ENCODE assay signal across 9 cellular contexts in the genomic region with DNA sequence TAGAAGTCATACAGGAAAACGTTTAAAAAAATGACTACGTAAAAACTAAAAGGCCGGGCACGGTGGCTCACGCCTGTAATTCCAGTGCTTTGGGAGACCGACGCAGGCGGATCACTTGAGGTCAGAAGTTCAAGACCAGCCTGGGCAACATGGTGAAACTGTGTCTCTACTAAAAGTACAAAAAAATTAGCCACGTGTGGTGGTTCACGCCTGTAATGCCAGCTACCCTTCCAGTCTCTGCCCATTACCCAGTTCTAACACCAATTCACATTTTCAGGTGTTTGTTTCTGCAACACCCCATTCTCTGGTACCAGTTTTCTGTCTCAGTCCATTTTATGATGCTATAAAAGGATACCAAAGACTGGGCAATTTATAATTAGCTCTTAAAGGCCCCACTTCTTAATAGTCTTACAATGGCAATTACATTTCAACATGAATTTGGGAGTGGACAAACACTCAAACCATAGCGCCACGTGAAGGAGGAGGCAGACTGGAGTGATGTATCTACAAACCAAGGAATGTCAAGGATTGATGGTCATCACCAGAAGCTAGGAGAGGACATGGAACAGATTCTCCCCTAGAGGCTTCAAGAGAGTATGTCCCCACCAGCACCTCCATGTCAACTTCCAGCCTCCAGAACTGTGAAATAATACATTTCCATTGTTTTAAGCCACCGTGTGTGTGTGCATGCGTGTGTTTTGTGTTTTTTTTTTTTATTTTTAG. TPM values are rescaled to one million over a fixed set of nuclear protein-coding genes. Genes with fewer than 3 reads are reported as not detected.
DNase-seq lines count a peak whose midpoint lies in the region; ATAC-seq, FAIRE-seq and TF ChIP-seq lines count a peak whose summit lies in the region.
"Had no signal": no experiment of that assay in that cellular context is flagged by ENCODE, and none has a peak within 500 bp of the region (broad histone marks: within the 10 kb centered on the region; RNA-seq: fewer than 3 reads in every experiment).

No MANE protein-coding gene starts in this region.

- H3K9me3 ChIP-seq in T-helper 17 cell (ENCODE audit: control insufficient read depth, low read length, poor library complexity, severe bottlenecking): no peaks in the 10 kb centered on the region

- peak overlapping the region; percentile 96 for H3K27ac Mint-ChIP-seq in T-helper 17 cell

- TF ChIP-seq CTCF in fibroblast of villous mesenchyme (IDR thresholded peaks at IDR 0.05; ENCODE audit: insufficient read depth, low read depth, low read length): no peak

- DNase-seq in DMS79 (lab: John Stamatoyannopoulos, UW) (peak; percentile 8), DMS79 treated with DMSO at 0.1 percent for 48 hours (lab: John Stamatoyannopoulos, UW) (no peak), T-helper 17 cell (no peak), fibroblast of villous mesenchyme (ENCODE audit: low read depth) (no peak), AG08395 (ENCODE audit: low spot score) (no peak), urothelium cell line (ENCODE audit: low spot score) (no peak)
- peak; percentile 23 for DNase-seq in stimulated activated CD8-positive, alpha-beta memory T cell treated with anti-CD3 and anti-CD28 coated beads, Interleukin-4, amount 100 ng/mL, for 48 hours

- H3K4me3 Mint-ChIP-seq in T-helper 17 cell: peak overlapping the region; percentile 98

- H3K4me3 ChIP-seq in fibroblast of villous mesenchyme (ENCODE audit: low read depth, low read length): peak overlapping the region; percentile 72

- H3K27me3 Mint-ChIP-seq in T-helper 17 cell: no peaks in the 10 kb centered on the region

- ATAC-seq in T-helper 17 cell: no peak
- no peak for ATAC-seq in GM21360 (IDR thresholded peaks at IDR 0.05; ENCODE audit: unreplicated experiment)

- FAIRE-seq in urothelium cell line (lab: Jason Lieb, UNC): no peak
- FAIRE-seq: endometrium had no signal

- H3K4me1 Mint-ChIP-seq in T-helper 17 cell: peaks cover 15% of the 10 kb centered on the region

- peaks cover 4% of the 10 kb centered on the region for H3K36me3 Mint-ChIP-seq in T-helper 17 cell (ENCODE audit: low read depth)

RNA-seq across cellular contexts. Expression of a gene that starts 0.8 kb away (rescaled TPM):
- 10 to 100 TPM; 11.6 to 11.8 TPM for total RNA-seq in T-helper 17 cell
- 14.8 and 18.6 TPM in 2 replicates for total RNA-seq in fibroblast of villous mesenchyme

RNA-seq across cellular contexts. Expression of a gene that starts 7.2 kb away (rescaled TPM):
- total RNA-seq in T-helper 17 cell: 100 to 1,000 TPM; 259 to 269 TPM
- total RNA-seq in fibroblast of villous mesenchyme: 115 and 156 TPM in 2 replicates

Comparison
In these comparisons a context has a peak if more than half of its experiments do, and no peak if none do; other contexts are left out.
1. DNase-seq: peak in DMS79 (single experiment) and stimulated activated CD8-positive, alpha-beta memory T cell treated with anti-CD3 and anti-CD28 coated beads, Interleukin-4, amount 100 ng/mL, for 48 hours (single experiment); none in DMS79 treated with DMSO at 0.1 percent for 48 hours (single experiment), T-helper 17 cell (0 of 3), fibroblast of villous mesenchyme (single experiment), AG08395 (single experiment) and urothelium cell line (single experiment).